8 cellular contexts compared by ENCODE assay signal in the genomic region with DNA sequence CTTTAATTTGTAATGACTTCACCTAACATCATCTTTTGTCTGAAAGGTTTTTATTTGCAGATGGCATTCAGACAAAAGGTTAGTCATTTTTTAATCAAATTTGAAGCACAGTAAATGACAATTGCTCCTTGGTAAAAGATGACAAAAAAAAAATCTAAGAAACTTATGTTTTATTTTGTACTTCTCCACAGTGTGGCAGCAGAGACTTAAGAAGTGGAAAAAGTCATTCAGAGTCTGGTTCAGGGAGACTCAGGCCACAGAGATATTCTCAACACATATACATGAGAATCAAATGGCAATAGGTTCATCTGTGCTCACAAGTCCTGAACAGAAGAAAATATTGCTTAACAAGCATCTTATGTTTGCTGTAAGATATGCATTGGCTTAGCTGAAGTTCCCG.
DNase-seq lines count a peak whose midpoint lies in the region; ATAC-seq and TF ChIP-seq lines count a peak whose summit lies in the region.

No MANE protein-coding gene starts in this region.

- peak; percentile 37 for TF ChIP-seq CTCF in AG09309 (IDR thresholded peaks at IDR 0.05; ENCODE audit: control insufficient read depth, insufficient read depth, low read depth, low read length, missing control alignments)
- TF ChIP-seq CTCF in transverse colon (IDR thresholded peaks at IDR 0.05), result peak; percentile 22 to 40 (median 35)

- TF ChIP-seq POLR2A in transverse colon (IDR thresholded peaks at IDR 0.05), result no peak

- H3K4me3 ChIP-seq in AG09309 (ENCODE audit: control insufficient read depth, low read depth, low read length) (no peak overlapping the region), transverse colon (no peak overlapping the region)

- no peaks in the 10 kb centered on the region for H3K4me1 ChIP-seq in transverse colon

- no peaks in the 10 kb centered on the region for H3K27me3 ChIP-seq in transverse colon

- ATAC-seq in HG03521 (IDR thresholded peaks at IDR 0.05; ENCODE audit: unreplicated experiment), result no peak

- intact Hi-C loops in transverse colon (cut with DNase I; ENCODE audit: low total_unique reads), result loop anchor here (5.0 kb wide), 1 partner anchor 255 kb away; no protein-coding TSS in a partner anchor

- DNase-seq in AG09309 (ENCODE audit: low read depth) (peak; percentile 13), HuH-7 (ENCODE audit: low spot score) (peak; percentile 6), SK-MEL-5 (ENCODE audit: low read depth, low spot score) (peak; percentile 69), foreskin melanocyte (peak; percentile 57), transverse colon (no peak), GDM1 (lab: John Stamatoyannopoulos, UW) (no peak)
- DNase-seq in activated naive CD4-positive, alpha-beta T cell treated with anti-CD3 and anti-CD28 coated beads, Interleukin-2, amount 50 U/mL, for 16 hours, result no peak

- in situ Hi-C loops in SK-MEL-5 (cut with HindIII; ENCODE audit: low pct_unique_long_range_greater_than_20kb, low sequenced_read_pairs), result no loop called here
- in situ Hi-C loops in transverse colon (cut with MboI; ENCODE audit: low pct_ligation_motif_present in 1 of 4, low pct_unique_long_range_greater_than_20kb in 1 of 4, low sequenced_read_pairs in 3 of 4), result loop anchor here in 3 of 4 donors (10.0 to 25.0 kb wide), 2 partner anchors 250 to 252 kb away; no protein-coding TSS in a partner anchor

- H3K27ac ChIP-seq in transverse colon, result no peak overlapping the region

- no peaks in the 10 kb centered on the region for H3K9me3 ChIP-seq in transverse colon

- no peak for TF ChIP-seq EP300 in transverse colon (IDR thresholded peaks at IDR 0.05; ENCODE audit: low read depth)

- H3K36me3 ChIP-seq in transverse colon, result no peaks in the 10 kb centered on the region

- 71 to 92% methylated on average over 1 of the region's 1 CpG for WGBS in transverse colon (ENCODE audit: low coverage in 1 of 2), 2 donors

Comparison
In these comparisons a context has a peak if more than half of its experiments do, and no peak if none do; other contexts are left out.
1. DNase-seq: peak in AG09309 (single experiment), HuH-7 (single experiment), SK-MEL-5 (single experiment) and foreskin melanocyte (single experiment); none in transverse colon (single experiment), GDM1 (single experiment) and activated naive CD4-positive, alpha-beta T cell treated with anti-CD3 and anti-CD28 coated beads, Interleukin-2, amount 50 U/mL, for 16 hours (single experiment).